ENCODE assay signal across 16 cellular contexts in the genomic region with DNA sequence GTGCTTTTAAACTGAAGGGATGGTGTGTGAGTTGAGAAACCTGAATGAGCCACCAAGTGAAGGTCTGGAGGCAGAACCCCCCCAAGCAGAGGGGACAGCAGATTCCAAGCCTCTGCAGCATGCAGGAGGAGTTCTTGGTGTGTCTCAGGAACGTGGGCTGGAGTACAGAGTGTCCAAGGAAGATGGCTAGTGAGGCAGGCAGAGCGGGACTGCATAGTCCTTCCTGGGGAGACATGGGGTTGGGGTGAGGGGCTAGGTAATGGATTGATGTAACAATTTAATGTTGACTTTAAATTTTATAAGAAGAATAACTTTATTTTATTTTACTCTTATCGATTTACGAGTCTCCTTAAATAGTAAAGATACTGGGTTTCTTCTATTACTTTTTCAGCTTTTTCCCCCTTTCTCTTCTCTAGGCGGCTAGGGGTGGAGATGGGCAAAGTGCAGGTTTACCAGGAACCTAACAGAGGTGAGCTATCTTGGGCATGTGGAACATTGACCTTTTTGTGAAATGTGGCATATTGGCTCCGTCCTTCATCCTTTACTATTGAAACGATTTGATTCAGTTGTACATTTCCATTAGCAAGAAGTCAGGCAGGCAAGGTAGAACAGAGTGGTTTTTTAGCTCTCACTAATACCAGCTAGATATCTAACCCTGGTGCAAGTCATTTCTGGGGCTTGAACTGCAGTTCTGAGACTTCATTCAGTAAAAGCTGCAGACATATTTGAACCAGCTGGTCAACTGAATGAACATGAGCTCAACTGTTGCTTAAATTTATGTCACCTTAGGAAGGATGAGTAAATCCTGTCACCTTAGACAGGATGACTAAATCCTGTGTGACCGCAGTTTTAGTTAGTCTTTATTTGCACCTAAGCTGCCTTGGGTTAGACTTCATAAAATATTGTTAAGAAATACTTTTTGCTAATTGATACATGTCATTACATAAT.
"Had no signal": no experiment of that assay in that cellular context is flagged by ENCODE, and none has a peak within 500 bp of the region (broad histone marks: within the 10 kb centered on the region; RNA-seq: fewer than 3 reads in every experiment).

No MANE protein-coding gene starts in this region.

- H3K9me3 ChIP-seq: body of pancreas, neutrophil, sigmoid colon, thyroid gland had no signal

- H3K4me3 Mint-ChIP-seq: activated CD4-positive, alpha-beta T cell treated with anti-CD3 and anti-CD28 coated beads, Interleukin-2, amount 10 ng/mL, durations not matched to agents 7 days and 5 days; activated naive CD8-positive, alpha-beta T cell treated with anti-CD3 and anti-CD28 coated beads, Interleukin-2, amount 10 ng/mL, durations not matched to agents 7 days and 5 days; memory B cell; naive thymus-derived CD8-positive, alpha-beta T cell; T-cell; WTC11 had no signal

- H3K4me1 ChIP-seq: parathyroid adenoma, sigmoid colon, thyroid gland had no signal

- H3K9me3 Mint-ChIP-seq: activated CD4-positive, alpha-beta T cell treated with anti-CD3 and anti-CD28 coated beads, Interleukin-2, amount 10 ng/mL, durations not matched to agents 7 days and 5 days; activated naive CD8-positive, alpha-beta T cell treated with anti-CD3 and anti-CD28 coated beads, Interleukin-2, amount 10 ng/mL, durations not matched to agents 7 days and 5 days; memory B cell; naive thymus-derived CD8-positive, alpha-beta T cell; T-cell; WTC11 had no signal

- H3K27me3 ChIP-seq: body of pancreas, neutrophil, sigmoid colon, thyroid gland had no signal

- H2AFZ ChIP-seq: parathyroid adenoma had no signal

- H3K27ac ChIP-seq: body of pancreas, neutrophil, parathyroid adenoma, sigmoid colon, thyroid gland had no signal

- H3K27ac Mint-ChIP-seq: activated naive CD8-positive, alpha-beta T cell treated with anti-CD3 and anti-CD28 coated beads, Interleukin-2, amount 10 ng/mL, durations not matched to agents 7 days and 5 days; memory B cell; T-cell; WTC11 had no signal

- H3K4me1 Mint-ChIP-seq: memory B cell had no signal

- ATAC-seq: body of pancreas; left ventricle myocardium superior; naive thymus-derived CD8-positive, alpha-beta T cell; SK-N-SH treated with all-trans-retinoic acid at 6 μM for 48 hours; T-cell; WTC11 had no signal

- DNase-seq: activated CD4-positive, alpha-beta T cell treated with anti-CD3 and anti-CD28 coated beads, Interleukin-2, amount 10 ng/mL, durations not matched to agents 7 days and 5 days; activated naive CD8-positive, alpha-beta T cell treated with anti-CD3 and anti-CD28 coated beads, Interleukin-2, amount 10 ng/mL, durations not matched to agents 7 days and 5 days; body of pancreas; foreskin melanocyte; left ventricle myocardium superior; naive thymus-derived CD8-positive, alpha-beta T cell; sigmoid colon; stimulated activated CD8-positive, alpha-beta memory T cell treated with anti-CD3 and anti-CD28 coated beads, Interleukin-4, amount 100 ng/mL, for 48 hours; stimulated activated naive CD4-positive, alpha-beta T cell treated with Interleukin-2 at 50 U/mL for 16 hours; T-cell; thyroid gland had no signal

- H3K9ac ChIP-seq: parathyroid adenoma had no signal

- H3K27me3 Mint-ChIP-seq: activated CD4-positive, alpha-beta T cell treated with anti-CD3 and anti-CD28 coated beads, Interleukin-2, amount 10 ng/mL, durations not matched to agents 7 days and 5 days; activated naive CD8-positive, alpha-beta T cell treated with anti-CD3 and anti-CD28 coated beads, Interleukin-2, amount 10 ng/mL, durations not matched to agents 7 days and 5 days; memory B cell; naive thymus-derived CD8-positive, alpha-beta T cell; T-cell had no signal

- H3K4me3 ChIP-seq: body of pancreas, sigmoid colon, thyroid gland had no signal
